In genomic region chr2:65364054-65364651, GRCh38 we compare ENCODE assay signal across 2 cellular contexts.
A peak's percentile ranks its signal among the peaks of the same experiment; 100 is the strongest.
TF ChIP-seq lines count a peak whose summit lies in the region.

No MANE protein-coding gene starts in this region.

TF ChIP-seq in K562, 482 proteins besides CTCF, POLR2A, EP300 and RAD21 (continued from another document and continues in another):
- TF ChIP-seq MNT (conservative IDR thresholded peaks at IDR 0.05) (peak; percentile 63 to 68; a peak in 3 of 4 replicates), ZEB2 (IDR thresholded peaks at IDR 0.05) (no peak), MGA (IDR thresholded peaks at IDR 0.05) (peak; percentile 75), DDX20 (tag; IDR thresholded peaks at IDR 0.05; ENCODE audit: low read depth) (no peak), FUS (optimal IDR thresholded peaks at IDR 0.05; ENCODE audit: low read depth, low read length) (no peak), ZNF589 (CRISPR knock-in tag; IDR thresholded peaks at IDR 0.05; ENCODE audit: low read depth) (0 out of 2 replicates have a peak, but pooled peaks have one; percentile 1), E2F6 (IDR thresholded peaks at IDR 0.05; ENCODE audit: borderline replicate concordance in 1 of 2, extremely low read depth in 1 of 2, insufficient read depth in 1 of 2, insufficient read length in 1 of 2, low read depth in 1 of 2, low read length in 1 of 2, poor library complexity in 1 of 2, severe bottlenecking in 1 of 2) (peak in 1 of 2 experiments; percentile 28)

TF ChIP-seq in liver, 16 proteins besides CTCF, POLR2A, EP300 and RAD21 (continued from another document):
- peak; percentile 29 for TF ChIP-seq ZBTB33 (IDR thresholded peaks at IDR 0.05)
- TF ChIP-seq EGR1 (IDR thresholded peaks at IDR 0.05; ENCODE audit: low read depth in 2 of 2), result peak in 1 of 2 donors; percentile 29
- TF ChIP-seq FOXA2 (IDR thresholded peaks at IDR 0.05), result no peak
- peak; percentile 80 for TF ChIP-seq MAX (IDR thresholded peaks at IDR 0.05)
- no peak for TF ChIP-seq NR2F2 (IDR thresholded peaks at IDR 0.05)
- no peak for TF ChIP-seq FOXA1 (IDR thresholded peaks at IDR 0.05)
- peak; percentile 62 for TF ChIP-seq YY1 (IDR thresholded peaks at IDR 0.05)
